In genomic region chr11:76588455-76589325, GRCh38 we compare ENCODE assay signal across 9 cellular contexts.
DNase-seq lines count a peak whose midpoint lies in the region; ATAC-seq and TF ChIP-seq lines count a peak whose summit lies in the region.
"Had no signal": no experiment of that assay in that cellular context is flagged by ENCODE, and none has a peak within 500 bp of the region (broad histone marks: within the 10 kb centered on the region; RNA-seq: fewer than 3 reads in every experiment).

No MANE protein-coding gene starts in this region.

- no peaks in the 10 kb centered on the region for H3K9me3 ChIP-seq in upper lobe of left lung

- H3K4me3 ChIP-seq in upper lobe of left lung: no peak overlapping the region

- POLR2A ChIA-PET in activated CD4-positive, alpha-beta T cell treated with anti-CD3 and anti-CD28 coated beads for 36 hours (lab: Charles Lee): interaction anchor here (0.6 to 1.3 kb wide), 2 partner anchors 22 to 35 kb away, joined by 3 read pairs; no protein-coding TSS in a partner anchor
- POLR2A ChIA-PET in RWPE1 (lab: Yijun Ruan, JAX; ENCODE audit: low non-redundant PET): interaction anchor here (0.7 kb wide), 1 partner anchor 9 kb away, joined by 3 read pairs; no protein-coding TSS in a partner anchor

- no peak for TF ChIP-seq CTCF in upper lobe of left lung (IDR thresholded peaks at IDR 0.05)
- no peak for TF ChIP-seq CTCF in RWPE1 (conservative IDR thresholded peaks at IDR 0.05; ENCODE audit: low read depth)

- 59 to 67% methylated on average over 18 to 25 of the region's 25 CpGs for WGBS in upper lobe of left lung, 2 donors

- H3K27me3 ChIP-seq in upper lobe of left lung: no peaks in the 10 kb centered on the region

- H3K4me1 Mint-ChIP-seq in activated CD4-positive, alpha-beta T cell treated with anti-CD3 and anti-CD28 coated beads for 36 hours: peaks cover 20% of the 10 kb centered on the region
- H3K4me1 Mint-ChIP-seq: central memory CD8-positive, alpha-beta T cell had no signal

- intact Hi-C loops in activated CD4-positive, alpha-beta T cell treated with anti-CD3 and anti-CD28 coated beads for 36 hours (cut with DNase I, micrococcal nuclease): loop anchor here in 1 of 2 experiments (1.0 kb wide), 2 partner anchors 41 to 54 kb away; no protein-coding TSS in a partner anchor

- no peaks in the 10 kb centered on the region for H3K9me3 Mint-ChIP-seq in activated CD4-positive, alpha-beta T cell treated with anti-CD3 and anti-CD28 coated beads for 36 hours (ENCODE audit: low read depth)
- H3K9me3 Mint-ChIP-seq: central memory CD8-positive, alpha-beta T cell had no signal

- H3K27ac Mint-ChIP-seq in activated CD4-positive, alpha-beta T cell treated with anti-CD3 and anti-CD28 coated beads for 36 hours: peak overlapping the region; percentile 75

- peak in 1 of 4 donors; percentile 45 for TF ChIP-seq POLR2A in upper lobe of left lung (IDR thresholded peaks at IDR 0.05)

- H3K27me3 Mint-ChIP-seq in activated CD4-positive, alpha-beta T cell treated with anti-CD3 and anti-CD28 coated beads for 36 hours: peaks cover 2% of the 10 kb centered on the region
- H3K27me3 Mint-ChIP-seq: central memory CD8-positive, alpha-beta T cell had no signal

- H3K36me3 ChIP-seq in upper lobe of left lung: no peaks in the 10 kb centered on the region

- peak; percentile 78 for DNase-seq in activated CD4-positive, alpha-beta T cell treated with anti-CD3 and anti-CD28 coated beads for 36 hours
- DNase-seq in activated CD4-positive, alpha-beta T cell treated with anti-CD3 and anti-CD28 coated beads, Interleukin-2, amount 50 U/mL, for 1 hour: no peak
- DNase-seq in myocyte (ENCODE audit: low read depth): peak; percentile 43
- peak; percentile 75 to 80 for DNase-seq in upper lobe of left lung
- no peak for DNase-seq in RWPE1 (ENCODE audit: low spot score)

- H3K4me1 ChIP-seq in upper lobe of left lung: peaks cover 12 to 30% (median 18%) of the 10 kb centered on the region in 4 donors

- CTCF ChIA-PET in activated CD4-positive, alpha-beta T cell treated with anti-CD3 and anti-CD28 coated beads for 36 hours (lab: Charles Lee): interaction anchor here (0.5 to 1.0 kb wide), 6 partner anchors 40 to 233 kb away, joined by 3 to 4 read pairs (median 3); no protein-coding TSS in a partner anchor
- CTCF ChIA-PET in RWPE1 (lab: Yijun Ruan, JAX): no interaction called here

- peak; percentile 89 for ATAC-seq in activated CD4-positive, alpha-beta T cell treated with anti-CD3 and anti-CD28 coated beads for 36 hours
- ATAC-seq in upper lobe of left lung (ENCODE audit: low FRiP score in 2 of 2) (peak; percentile 84 to 89), GM18861 (IDR thresholded peaks at IDR 0.05; ENCODE audit: unreplicated experiment) (no peak), HG03520 (IDR thresholded peaks at IDR 0.05; ENCODE audit: unreplicated experiment) (no peak)

- peak overlapping the region; percentile 39 for H3K27ac ChIP-seq in cingulate gyrus (ENCODE audit: low read depth, low read length)
- H3K27ac ChIP-seq in upper lobe of left lung: peak overlapping the region; percentile 76 to 88 (median 82)
- H3K27ac ChIP-seq in RWPE1: no peak overlapping the region

- TF ChIP-seq EP300 in upper lobe of left lung (IDR thresholded peaks at IDR 0.05): peak in 3 of 4 donors; percentile 25 to 34 (median 28)

- no peaks in the 10 kb centered on the region for H3K36me3 Mint-ChIP-seq in activated CD4-positive, alpha-beta T cell treated with anti-CD3 and anti-CD28 coated beads for 36 hours (ENCODE audit: low read depth)

- H3K4me3 Mint-ChIP-seq in activated CD4-positive, alpha-beta T cell treated with anti-CD3 and anti-CD28 coated beads for 36 hours: no peak overlapping the region
- H3K4me3 Mint-ChIP-seq: central memory CD8-positive, alpha-beta T cell had no signal

Comparison
In these comparisons a context has a peak if more than half of its experiments do, and no peak if none do; other contexts are left out.
1. DNase-seq: peak in activated CD4-positive, alpha-beta T cell treated with anti-CD3 and anti-CD28 coated beads for 36 hours (single experiment), myocyte (single experiment) and upper lobe of left lung (2 of 2); none in activated CD4-positive, alpha-beta T cell treated with anti-CD3 and anti-CD28 coated beads, Interleukin-2, amount 50 U/mL, for 1 hour (single experiment) and RWPE1 (single experiment).
2. ATAC-seq: peak in activated CD4-positive, alpha-beta T cell treated with anti-CD3 and anti-CD28 coated beads for 36 hours (single experiment) and upper lobe of left lung (2 of 2); none in GM18861 (single experiment) and HG03520 (single experiment).